ENCODE assay signal across 9 cellular contexts in the genomic region with DNA sequence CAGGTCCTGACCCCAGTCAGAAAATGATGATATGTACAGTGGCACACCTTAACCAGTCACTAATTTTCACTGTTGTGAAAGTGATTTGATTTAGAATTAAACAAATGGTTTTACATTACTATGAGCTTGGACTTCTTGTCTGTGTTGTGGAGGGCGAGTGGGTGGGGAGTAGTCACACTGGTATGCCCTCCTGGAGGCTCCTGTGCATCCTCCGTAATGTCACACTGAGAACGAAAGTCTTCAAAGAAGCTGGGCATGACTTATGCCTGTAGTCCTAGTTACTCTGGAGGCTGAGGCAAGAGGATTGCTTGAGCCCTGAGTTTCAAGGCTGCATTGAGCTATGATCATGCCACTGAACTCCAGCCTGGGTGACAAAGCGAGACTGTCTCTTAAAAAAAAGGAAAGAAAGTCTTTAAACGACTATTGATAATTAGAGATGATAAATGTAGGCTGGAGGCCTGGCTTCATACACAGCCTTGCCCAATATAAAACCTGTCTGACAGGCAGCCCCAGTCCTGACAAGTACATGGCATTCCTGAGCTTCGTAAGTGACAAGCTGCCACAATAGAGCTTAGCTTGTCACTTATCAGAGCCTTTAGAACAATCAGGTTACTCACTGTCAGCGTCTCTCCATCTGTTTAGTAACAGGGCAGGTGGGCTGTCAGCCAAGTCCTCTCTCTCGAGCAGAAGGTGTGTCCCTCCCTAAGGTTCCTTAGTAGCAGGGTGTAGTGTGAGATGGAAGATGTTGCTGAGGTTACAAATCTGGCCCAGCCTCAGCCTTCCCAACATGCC. TPM values are rescaled to one million over a fixed set of nuclear protein-coding genes. Genes with fewer than 3 reads are reported as not detected.
DNase-seq lines count a peak whose midpoint lies in the region; ATAC-seq and TF ChIP-seq lines count a peak whose summit lies in the region.
"Had no signal": no experiment of that assay in that cellular context is flagged by ENCODE, and none has a peak within 500 bp of the region (broad histone marks: within the 10 kb centered on the region; RNA-seq: fewer than 3 reads in every experiment).

No MANE protein-coding gene starts in this region.

- TF ChIP-seq CTCF in brain (conservative IDR thresholded peaks at IDR 0.05) (no peak), lung (IDR thresholded peaks at IDR 0.05; ENCODE audit: control extremely low read depth, extremely low read depth) (no peak), GM23338 (conservative IDR thresholded peaks at IDR 0.05; ENCODE audit: low read depth in 2 of 2) (no peak)

- H3K36me3 ChIP-seq in CD4-positive, CD25-positive, alpha-beta regulatory T cell (ENCODE audit: control insufficient read depth, insufficient read depth, low read length), result peaks cover 12% of the 10 kb centered on the region
- peaks cover 0 to 3% of the 10 kb centered on the region in 2 donors for H3K36me3 ChIP-seq in lung (ENCODE audit: control insufficient read depth in 2 of 2, insufficient read depth in 2 of 2, low read length in 2 of 2)
- no peaks in the 10 kb centered on the region for H3K36me3 ChIP-seq in GM23338 (ENCODE audit: insufficient read depth)

- H3K9me3 Mint-ChIP-seq in CD4-positive, CD25-positive, alpha-beta regulatory T cell, result no peaks in the 10 kb centered on the region
- H3K9me3 Mint-ChIP-seq in brain (no peaks in the 10 kb centered on the region), GM23338 (no peaks in the 10 kb centered on the region)

- H3K4me1 Mint-ChIP-seq in CD4-positive, CD25-positive, alpha-beta regulatory T cell, result peaks cover 14 to 40% (median 25%) of the 10 kb centered on the region in 4 donors
- H3K4me1 Mint-ChIP-seq in brain, result peaks cover 20% of the 10 kb centered on the region
- peaks cover 15% of the 10 kb centered on the region for H3K4me1 Mint-ChIP-seq in GM23338

- H2AFZ ChIP-seq in GM23338, result no peak overlapping the region

- no peaks in the 10 kb centered on the region for H3K9me3 ChIP-seq in CD4-positive, CD25-positive, alpha-beta regulatory T cell (ENCODE audit: control insufficient read depth in 2 of 2, low read length in 2 of 2)
- H3K9me3 ChIP-seq in lung (ENCODE audit: control insufficient read depth in 2 of 2, insufficient read depth in 1 of 2, low read length in 1 of 2), result no peaks in the 10 kb centered on the region

- H3K27me3 Mint-ChIP-seq in CD4-positive, CD25-positive, alpha-beta regulatory T cell, result no peaks in the 10 kb centered on the region
- H3K27me3 Mint-ChIP-seq in brain, result no peaks in the 10 kb centered on the region
- no peaks in the 10 kb centered on the region for H3K27me3 Mint-ChIP-seq in GM23338 (ENCODE audit: insufficient read depth, low read depth, poor library complexity)

- no peak for DNase-seq in CD4-positive, CD25-positive, alpha-beta regulatory T cell
- DNase-seq in HT-29 (ENCODE audit: low spot score) (peak; percentile 64), lung (ENCODE audit: low spot score) (peak; percentile 89), NCI-H1092 (lab: John Stamatoyannopoulos, UW) (no peak), GM23338 (ENCODE audit: low spot score) (no peak)
- DNase-seq: SHP77 had no signal

- no peaks in the 10 kb centered on the region for H3K79me2 ChIP-seq in GM23338 (replicated peaks; ENCODE audit: insufficient read depth)

- peaks cover 24% of the 10 kb centered on the region for H3K4me1 ChIP-seq in CD4-positive, CD25-positive, alpha-beta regulatory T cell (ENCODE audit: control insufficient read depth, insufficient read depth, low read length, poor library complexity, severe bottlenecking)
- H3K4me1 ChIP-seq in lung (ENCODE audit: control insufficient read depth in 2 of 2, insufficient read depth in 2 of 2, low read length in 2 of 2) (peaks cover 7 to 23% of the 10 kb centered on the region in 2 donors), GM23338 (ENCODE audit: insufficient read depth) (0 out of 2 replicates have a peak, but pooled peaks cover 10% of the 10 kb centered on the region)

- no peak overlapping the region for H3K4me3 ChIP-seq in CD4-positive, CD25-positive, alpha-beta regulatory T cell (ENCODE audit: low read depth, low read length)
- H3K4me3 ChIP-seq in lung (no peak overlapping the region), GM23338 (no peak overlapping the region)

- H3K4me2 ChIP-seq in GM23338, result no peak overlapping the region

- H3K36me3 Mint-ChIP-seq in CD4-positive, CD25-positive, alpha-beta regulatory T cell, result peaks cover 17% of the 10 kb centered on the region
- H3K36me3 Mint-ChIP-seq in brain, result peaks cover 22% of the 10 kb centered on the region
- peaks cover 7% of the 10 kb centered on the region; the same call in 1 of the 3 replicates for H3K36me3 Mint-ChIP-seq in GM23338 (ENCODE audit: low read depth)

- no peaks in the 10 kb centered on the region for H3K9me2 ChIP-seq in GM23338 (ENCODE audit: insufficient read depth)

- no peaks in the 10 kb centered on the region; the same call in 1 of the 2 replicates for H4K20me1 ChIP-seq in GM23338 (replicated peaks; ENCODE audit: insufficient read depth)

- no peak for ATAC-seq in CD4-positive, CD25-positive, alpha-beta regulatory T cell (ENCODE audit: low read depth in 2 of 2)
- peak; percentile 28 for ATAC-seq in lung (ENCODE audit: insufficient read depth, low FRiP score)
- no peak for ATAC-seq in GM19023 (IDR thresholded peaks at IDR 0.05; ENCODE audit: unreplicated experiment)
- ATAC-seq in HG03457 (IDR thresholded peaks at IDR 0.05; ENCODE audit: unreplicated experiment), result no peak
- no peak for ATAC-seq in GM23338

- WGBS in lung, 2 donors, result 55 to 73% methylated on average over 8 of the region's 8 CpGs

- peak overlapping the region; percentile 49 to 95 (median 84) for H3K27ac Mint-ChIP-seq in CD4-positive, CD25-positive, alpha-beta regulatory T cell
- H3K27ac Mint-ChIP-seq in brain (peak overlapping the region; percentile 35 to 86 (median 80)), GM23338 (no peak overlapping the region)

- no peaks in the 10 kb centered on the region for H3K27me3 ChIP-seq in CD4-positive, CD25-positive, alpha-beta regulatory T cell (ENCODE audit: control insufficient read depth, insufficient read depth, low read length)
- H3K27me3 ChIP-seq in lung (ENCODE audit: control insufficient read depth, insufficient read depth), result no peaks in the 10 kb centered on the region
- H3K27me3 ChIP-seq in GM23338 (ENCODE audit: insufficient read depth), result no peaks in the 10 kb centered on the region

- H3K4me3 Mint-ChIP-seq in CD4-positive, CD25-positive, alpha-beta regulatory T cell, result peak overlapping the region in 1 of 4 donors; percentile 16
- peak overlapping the region in 1 of 5 experiments; percentile 63 for H3K4me3 Mint-ChIP-seq in brain
- H3K4me3 Mint-ChIP-seq in GM23338, result no peak overlapping the region

- peaks cover 3% of the 10 kb centered on the region; the same call in 1 of the 2 replicates for H3F3A ChIP-seq in GM23338 (replicated peaks; ENCODE audit: low read depth)

- H3K27ac ChIP-seq in CD4-positive, CD25-positive, alpha-beta regulatory T cell (ENCODE audit: insufficient read depth, low read length, poor library complexity, severe bottlenecking), result no peak overlapping the region
- peak overlapping the region; percentile 73 to 78 for H3K27ac ChIP-seq in lung (ENCODE audit: low read depth in 1 of 2, low read length in 1 of 2)
- H3K27ac ChIP-seq in GM23338 (ENCODE audit: low read depth), result no peak overlapping the region

TF ChIP-seq in GM23338, 12 proteins besides CTCF, POLR2A, EP300 and RAD21 (continues in another document):
- TF ChIP-seq CREB1 (CRISPR knock-in tag; IDR thresholded peaks at IDR 0.05; ENCODE audit: low read depth), result no peak
- no peak for TF ChIP-seq STAT1 (IDR thresholded peaks at IDR 0.05; ENCODE audit: unreplicated experiment)
- no peak for TF ChIP-seq JUNB (IDR thresholded peaks at IDR 0.05; ENCODE audit: unreplicated experiment)

RNA-seq across cellular contexts. Expression of a gene that starts 5.0 kb away (rescaled TPM):
- 42.4 TPM for total RNA-seq in CD4-positive, CD25-positive, alpha-beta regulatory T cell
- polyA plus RNA-seq in CD4-positive, CD25-positive, alpha-beta regulatory T cell, result 10 to 100 TPM; 22.4 to 33.2 (median 24.9) TPM
- total RNA-seq in HT-29 (2014; rRNA removed; shearing (Covaris generic)), result 24.4 and 28.4 TPM in 2 replicates
- polyA plus RNA-seq in brain (ENCODE audit: insufficient read depth, low read depth, low replicate concordance) (20.5 TPM), lung (100 to 1,000 TPM in 1 of 2 donors, 10 to 100 TPM in 1; 27.3 to 113 TPM), GM23338 (2016; fragmentation: Nextera tagmentation; extraction: Ambion mirVana) (12.5 and 14.9 TPM in 2 replicates)
- 10 to 100 TPM; 80.0 to 82.8 TPM for total RNA-seq in lung
- total RNA-seq in GM23338 (2014; rRNA removed; shearing (Covaris generic)), result 35.5 and 39.8 TPM in 2 replicates

RNA-seq across cellular contexts. Expression of a gene that starts 47.1 kb away (rescaled TPM):
- 13.8 TPM for total RNA-seq in CD4-positive, CD25-positive, alpha-beta regulatory T cell
- 10 to 100 TPM; 23.6 to 34.7 (median 30.4) TPM for polyA plus RNA-seq in CD4-positive, CD25-positive, alpha-beta regulatory T cell
- 10.7 and 13.4 TPM in 2 replicates for total RNA-seq in HT-29 (2014; rRNA removed; shearing (Covaris generic))
- polyA plus RNA-seq in brain (ENCODE audit: insufficient read depth, low read depth, low replicate concordance) (26.1 TPM), lung (10 to 100 TPM; 16.9 to 28.9 TPM), GM23338 (2016; fragmentation: Nextera tagmentation; extraction: Ambion mirVana) (6.8 and 7.6 TPM in 2 replicates)
- 10 to 100 TPM; 28.2 to 34.1 TPM for total RNA-seq in lung
- total RNA-seq in GM23338 (2014; rRNA removed; shearing (Covaris generic)), result 13.6 and 15.5 TPM in 2 replicates

Comparison
In these comparisons a context has a peak if more than half of its experiments do, and no peak if none do; other contexts are left out.
1. DNase-seq: peak in HT-29 (single experiment) and lung (single experiment); none in CD4-positive, CD25-positive, alpha-beta regulatory T cell (0 of 3), NCI-H1092 (single experiment) and GM23338 (single experiment).
2. H3K27ac ChIP-seq: peak in lung (2 of 2); none in CD4-positive, CD25-positive, alpha-beta regulatory T cell (single experiment) and GM23338 (single experiment).